In genomic region chr11:501683-502287, GRCh38 we compare ENCODE assay signal across 15 cellular contexts. TPM values are rescaled to one million over a fixed set of nuclear protein-coding genes. Genes with fewer than 3 reads are reported as not detected.
A peak's percentile ranks its signal among the peaks of the same experiment; 100 is the strongest.
DNase-seq lines count a peak whose midpoint lies in the region; TF ChIP-seq lines count a peak whose summit lies in the region.
"Had no signal": no experiment of that assay in that cellular context is flagged by ENCODE, and none has a peak within 500 bp of the region (broad histone marks: within the 10 kb centered on the region; RNA-seq: fewer than 3 reads in every experiment).

No MANE protein-coding gene starts in this region.

- H2AFZ ChIP-seq in GM23248, result no peak overlapping the region
- H2AFZ ChIP-seq: hepatocyte, PC-9 had no signal

- no peak overlapping the region for H3K4me2 ChIP-seq in GM23248 (ENCODE audit: unreplicated experiment)
- H3K4me2 ChIP-seq: hepatocyte, PC-9 had no signal

- in situ Hi-C loops in GM23248 (cut with MboI), result no loop called here

- H3K4me3 ChIP-seq in GM23248 (no peak overlapping the region), endodermal cell (ENCODE audit: low read length) (no peak overlapping the region)
- H3K4me3 ChIP-seq: hepatocyte, PC-9, thyroid gland had no signal

- peaks cover 79% of the 10 kb centered on the region for H3K79me2 ChIP-seq in GM23248 (ENCODE audit: insufficient read depth)

- peaks cover 37% of the 10 kb centered on the region for H3K36me3 Mint-ChIP-seq in endodermal cell (ENCODE audit: low read depth)

- H3K4me1 ChIP-seq in GM23248 (ENCODE audit: insufficient read depth) (peaks cover 17% of the 10 kb centered on the region), endodermal cell (ENCODE audit: control insufficient read depth, insufficient read depth, low read length) (no peaks in the 10 kb centered on the region)

- H3F3A ChIP-seq in GM23248 (ENCODE audit: insufficient read depth), result peaks cover 25% of the 10 kb centered on the region

- no peaks in the 10 kb centered on the region for H3K27me3 ChIP-seq in GM23248 (replicated peaks; ENCODE audit: insufficient read depth)
- no peaks in the 10 kb centered on the region for H3K27me3 ChIP-seq in endodermal cell (ENCODE audit: control insufficient read depth, insufficient read depth, low read length, poor library complexity, severe bottlenecking)
- H3K27me3 ChIP-seq: hepatocyte, thyroid gland had no signal

- H3K4me3 Mint-ChIP-seq in endodermal cell, result no peak overlapping the region
- H3K4me3 Mint-ChIP-seq: activated B cell treated with CpG ODN at 0.5 μM for 24 hours, B cell had no signal

- H3K27me3 Mint-ChIP-seq in endodermal cell (ENCODE audit: insufficient read depth), result peaks cover 2% of the 10 kb centered on the region
- H3K27me3 Mint-ChIP-seq: activated B cell treated with CpG ODN at 0.5 μM for 24 hours, B cell had no signal

- no peak for TF ChIP-seq CTCF in endodermal cell (conservative IDR thresholded peaks at IDR 0.05)

- H3K27ac Mint-ChIP-seq in endodermal cell, result peak overlapping the region; percentile 7
- H3K27ac Mint-ChIP-seq: activated B cell treated with CpG ODN at 0.5 μM for 24 hours, B cell had no signal

- H4K20me1 ChIP-seq in GM23248 (ENCODE audit: insufficient read depth), result no peaks in the 10 kb centered on the region

- WGBS in GM23248 (ENCODE audit: low coverage in 1 of 2, low lambda C conversion rate in 2 of 2, missing lambda C conversion rate in 2 of 2), 2 experiments, result 80 to 82% methylated on average over 18 to 19 of the region's 19 CpGs
- 92 to 94% methylated on average over 18 to 19 of the region's 19 CpGs for WGBS in endodermal cell (ENCODE audit: insufficient coverage in 1 of 2, insufficient read length in 1 of 2), 2 experiments

- H3K9me3 Mint-ChIP-seq in endodermal cell, result peaks cover 11% of the 10 kb centered on the region
- H3K9me3 Mint-ChIP-seq: activated B cell treated with CpG ODN at 0.5 μM for 24 hours had no signal

- H3K27ac ChIP-seq in GM23248 (peak overlapping the region; percentile 100), endodermal cell (ENCODE audit: low read depth, low read length) (no peak overlapping the region)
- H3K27ac ChIP-seq: hepatocyte, PC-9, thyroid gland had no signal

- H3K9ac ChIP-seq in GM23248 (peak overlapping the region; percentile 100; the same call in 1 of the 2 replicates), endodermal cell (ENCODE audit: extremely low read depth, low read length, poor library complexity, severe bottlenecking) (no peak overlapping the region)

- H3K9me3 ChIP-seq in GM23248 (ENCODE audit: low read depth), result no peaks in the 10 kb centered on the region
- peaks cover 5% of the 10 kb centered on the region for H3K9me3 ChIP-seq in endodermal cell (ENCODE audit: control insufficient read depth, low read length)
- H3K9me3 ChIP-seq: thyroid gland had no signal

- H3K4me1 Mint-ChIP-seq in endodermal cell, result no peaks in the 10 kb centered on the region

- peak; percentile 3 for DNase-seq in Ammon's horn (ENCODE audit: low spot score)
- DNase-seq in GM23248, result no peak
- no peak for DNase-seq in endodermal cell
- DNase-seq in foreskin melanocyte, result no peak
- no peak for DNase-seq in HuH-7.5 (ENCODE audit: low spot score)
- DNase-seq in MV-4-11 (lab: John Stamatoyannopoulos, UW), result no peak
- DNase-seq: activated B cell treated with CpG ODN at 0.5 μM for 24 hours, DMS153, NCI-H2029 treated with DMSO at 0.1 percent for 48 hours, NCI-H526 treated with DMSO at 0.1 percent for 48 hours, PC-9, SW 1271, thyroid gland had no signal

- no peaks in the 10 kb centered on the region for H3K9me2 ChIP-seq in GM23248 (ENCODE audit: insufficient read depth)

- H3K36me3 ChIP-seq in GM23248 (ENCODE audit: low read depth), result peaks cover 31% of the 10 kb centered on the region
- H3K36me3 ChIP-seq in endodermal cell (ENCODE audit: control insufficient read depth, insufficient read depth, low read length), result peaks cover 41% of the 10 kb centered on the region

RNA-seq across cellular contexts. Expression of gene RNH1, which starts 5.3 kb away (rescaled TPM):
- total RNA-seq in GM23248 (2014; rRNA removed; shearing (Covaris generic)), result 680 and 751 TPM in 2 replicates
- 623 and 664 TPM in 2 replicates for polyA plus RNA-seq in GM23248 (2016; fragmentation: Nextera tagmentation; extraction: Ambion mirVana)
- 10 to 100 TPM; 42.7 to 43.2 TPM for total RNA-seq in endodermal cell
- 43.7 TPM for polyA plus RNA-seq in endodermal cell (2013, experiment 1 of 2)
- polyA plus RNA-seq in endodermal cell (2013, experiment 2 of 2), result 42.8 TPM

RNA-seq across cellular contexts. Expression of gene HRAS, which starts 33.6 kb away (rescaled TPM):
- 62.1 and 83.7 TPM in 2 replicates for total RNA-seq in GM23248 (2014; rRNA removed; shearing (Covaris generic))
- 76.9 and 85.3 TPM in 2 replicates for polyA plus RNA-seq in GM23248 (2016; fragmentation: Nextera tagmentation; extraction: Ambion mirVana)
- 10 to 100 TPM; 64.8 to 68.2 TPM for total RNA-seq in endodermal cell
- 48.8 TPM for polyA plus RNA-seq in endodermal cell (2013, experiment 1 of 2)
- 45.1 TPM for polyA plus RNA-seq in endodermal cell (2013, experiment 2 of 2)

RNA-seq across cellular contexts. Expression of gene LRRC56, which starts 35.5 kb away (rescaled TPM):
- 1.3 TPM in 1 of 2 replicates, not detected in the other for total RNA-seq in GM23248 (2014; rRNA removed; shearing (Covaris generic))
- polyA plus RNA-seq in GM23248 (2016; fragmentation: Nextera tagmentation; extraction: Ambion mirVana), result 0.72 and 0.86 TPM in 2 replicates
- 1 to 10 TPM; 3.0 to 4.3 TPM for total RNA-seq in endodermal cell
- polyA plus RNA-seq in endodermal cell (2013, experiment 1 of 2), result 0.93 TPM
- polyA plus RNA-seq in endodermal cell (2013, experiment 2 of 2), result 1.3 TPM

RNA-seq across cellular contexts. Expression of gene PTDSS2, which starts 51.7 kb away (rescaled TPM):
- total RNA-seq in GM23248 (2014; rRNA removed; shearing (Covaris generic)), result 29.2 and 44.1 TPM in 2 replicates
- 20.1 and 22.2 TPM in 2 replicates for polyA plus RNA-seq in GM23248 (2016; fragmentation: Nextera tagmentation; extraction: Ambion mirVana)
- 10 to 100 TPM; 55.2 to 56.1 TPM for total RNA-seq in endodermal cell
- polyA plus RNA-seq in endodermal cell (2013, experiment 1 of 2), result 37.5 TPM
- polyA plus RNA-seq in endodermal cell (2013, experiment 2 of 2), result 32.8 TPM

RNA-seq across cellular contexts. Expression of gene LMNTD2, which starts 58.8 kb away (rescaled TPM):
- total RNA-seq in GM23248 (2014; rRNA removed; shearing (Covaris generic)), result 0.22 and 2.3 TPM in 2 replicates
- polyA plus RNA-seq in GM23248 (2016; fragmentation: Nextera tagmentation; extraction: Ambion mirVana), result 0.35 and 0.36 TPM in 2 replicates
- 10 to 100 TPM in 1 of 2 donors, 1 to 10 TPM in 1; 8.5 to 13.3 TPM for total RNA-seq in endodermal cell
- 1.8 TPM for polyA plus RNA-seq in endodermal cell (2013, experiment 1 of 2)
- 1.8 TPM for polyA plus RNA-seq in endodermal cell (2013, experiment 2 of 2)

Comparison
In these comparisons a context has a peak if more than half of its experiments do, and no peak if none do; other contexts are left out.
1. RNA of gene RNH1, which starts 5.3 kb away (total RNA-seq): 680 to 751 TPM in GM23248; 42.7 to 43.2 TPM in endodermal cell; every median in the first group is over 10 times any median in the second.